Comparison of ENCODE assay signal across 18 cellular contexts in the genomic region with DNA sequence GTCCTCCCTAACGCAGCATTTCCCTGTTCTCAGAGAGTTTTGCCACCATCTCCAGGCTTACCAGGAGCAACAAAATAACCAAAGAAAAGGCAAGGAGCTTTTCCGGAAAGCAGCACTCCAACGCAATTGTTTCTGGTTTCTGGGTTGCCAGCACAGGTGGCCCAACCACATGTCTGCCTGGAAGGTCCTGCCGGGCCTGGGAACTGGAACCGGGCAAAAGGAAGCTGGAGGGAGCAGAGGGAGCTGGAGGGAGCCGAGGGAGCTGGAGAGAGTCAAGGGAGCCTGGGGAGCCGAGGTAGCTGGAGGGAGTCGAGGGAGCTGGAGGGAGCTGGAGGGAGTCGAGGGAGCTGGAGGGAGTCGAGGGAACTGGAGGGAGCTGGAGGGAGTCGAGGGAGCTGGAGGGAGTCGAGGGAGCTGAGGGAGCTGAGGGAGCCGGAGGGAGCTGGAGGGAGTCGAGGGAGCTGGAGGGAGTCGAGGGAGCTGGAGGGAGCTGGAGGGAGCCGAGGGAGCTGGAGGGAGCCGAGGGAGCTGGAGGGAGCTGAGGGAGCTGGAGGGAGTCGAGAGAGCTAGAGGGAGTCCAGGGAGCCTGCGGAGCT. TPM values are rescaled to one million over a fixed set of nuclear protein-coding genes. Genes with fewer than 3 reads are reported as not detected.
DNase-seq lines count a peak whose midpoint lies in the region; ATAC-seq and TF ChIP-seq lines count a peak whose summit lies in the region.
"Had no signal": no experiment of that assay in that cellular context is flagged by ENCODE, and none has a peak within 500 bp of the region (broad histone marks: within the 10 kb centered on the region; RNA-seq: fewer than 3 reads in every experiment).

No MANE protein-coding gene starts in this region.

- H3K9me3 ChIP-seq in H9 (ENCODE audit: control insufficient read depth, low read depth, low read length) (no peaks in the 10 kb centered on the region), iPS DF 6.9 (ENCODE audit: control insufficient read depth, insufficient read depth, low read length) (no peaks in the 10 kb centered on the region), colonic mucosa (no peaks in the 10 kb centered on the region)
- H3K9me3 ChIP-seq: BE2C had no signal

- H2AFZ ChIP-seq in H9 (ENCODE audit: low read length), result no peak overlapping the region

- H3K36me3 Mint-ChIP-seq in H9 (ENCODE audit: insufficient read depth in 1 of 3, low read depth in 3 of 3), result no peaks in the 10 kb centered on the region
- peaks cover 3% of the 10 kb centered on the region for H3K36me3 Mint-ChIP-seq in central memory CD8-positive, alpha-beta T cell (ENCODE audit: insufficient read depth)
- H3K36me3 Mint-ChIP-seq: CD4-positive, CD25-positive, alpha-beta regulatory T cell; IgD-negative memory B cell had no signal

- intact Hi-C loops in colonic mucosa (cut with DNase I), result no loop called here

- H3K9ac ChIP-seq in H9 (ENCODE audit: extremely low read depth, insufficient read length, low read length), result no peak overlapping the region
- H3K9ac ChIP-seq in colonic mucosa (ENCODE audit: low read depth in 2 of 2, low read length in 2 of 2), result no peak overlapping the region

- peaks cover 4% of the 10 kb centered on the region for H3K23me2 ChIP-seq in H9 (ENCODE audit: insufficient read length, low read depth, low read length, poor library complexity, severe bottlenecking)

- no peak overlapping the region for H2BK12ac ChIP-seq in H9 (ENCODE audit: insufficient read length, low read depth, low read length)

- H2BK15ac ChIP-seq in H9 (ENCODE audit: low read depth, low read length), result no peak overlapping the region

- no peaks in the 10 kb centered on the region for H3K27me3 ChIP-seq in H9 (ENCODE audit: insufficient read depth, low read length)
- no peaks in the 10 kb centered on the region for H3K27me3 ChIP-seq in iPS DF 6.9 (ENCODE audit: control insufficient read depth, insufficient read depth, low read length)
- H3K27me3 ChIP-seq in colonic mucosa, result no peaks in the 10 kb centered on the region
- H3K27me3 ChIP-seq: BE2C had no signal

- no CpG with 5 or more reads among the region's 19 CpGs for WGBS in H9 (ENCODE audit: extremely low coverage, insufficient read length, low lambda C conversion rate)
- no CpG with 5 or more reads among the region's 19 CpGs for WGBS in iPS DF 6.9 (ENCODE audit: insufficient coverage, insufficient read length)

- H3K4ac ChIP-seq in H9 (ENCODE audit: low read depth, low read length), result no peak overlapping the region

- no peak overlapping the region for H3K18ac ChIP-seq in H9 (ENCODE audit: insufficient read length, low read depth, low read length)

- no peak overlapping the region for H2AK5ac ChIP-seq in H9 (ENCODE audit: insufficient read length, low read length)

- H3K4me1 ChIP-seq in H9 (ENCODE audit: insufficient read depth, low read length), result no peaks in the 10 kb centered on the region
- peaks cover 4% of the 10 kb centered on the region; the same call in 1 of the 2 replicates for H3K4me1 ChIP-seq in iPS DF 6.9 (ENCODE audit: control insufficient read depth, insufficient read depth, low read length)
- no peaks in the 10 kb centered on the region for H3K4me1 ChIP-seq in colonic mucosa
- H3K4me1 ChIP-seq: BE2C had no signal

- H3K27ac ChIP-seq in H9 (ENCODE audit: insufficient read length, low read depth, low read length) (no peak overlapping the region), iPS DF 6.9 (ENCODE audit: low read length) (no peak overlapping the region), colonic mucosa (no peak overlapping the region)

- no peaks in the 10 kb centered on the region for H3K36me3 ChIP-seq in iPS DF 6.9 (ENCODE audit: control insufficient read depth, insufficient read depth, low read length)
- H3K36me3 ChIP-seq in colonic mucosa, result no peaks in the 10 kb centered on the region
- H3K36me3 ChIP-seq: BE2C had no signal

- peaks cover 8 to 17% of the 10 kb centered on the region in 2 experiments for H3K4me1 Mint-ChIP-seq in H9
- peaks cover 16% of the 10 kb centered on the region for H3K4me1 Mint-ChIP-seq in central memory CD8-positive, alpha-beta T cell
- H3K4me1 Mint-ChIP-seq: IgD-negative memory B cell had no signal

- no peak overlapping the region for H2BK5ac ChIP-seq in H9 (ENCODE audit: insufficient read length, low read length)

- H4K20me1 ChIP-seq in H9 (ENCODE audit: control insufficient read depth, insufficient read depth, insufficient read length), result no peaks in the 10 kb centered on the region

- no peak overlapping the region for H2BK120ac ChIP-seq in H9 (ENCODE audit: low read depth, low read length, poor library complexity, severe bottlenecking)

- H3K79me2 ChIP-seq in H9 (ENCODE audit: insufficient read depth, low read length), result no peaks in the 10 kb centered on the region

- H2BK20ac ChIP-seq in H9 (ENCODE audit: low read depth, low read length, poor library complexity, severe bottlenecking), result no peak overlapping the region

- peaks cover 2% of the 10 kb centered on the region for H3K27me3 Mint-ChIP-seq in H9 (ENCODE audit: low read depth)
- no peaks in the 10 kb centered on the region for H3K27me3 Mint-ChIP-seq in central memory CD8-positive, alpha-beta T cell
- H3K27me3 Mint-ChIP-seq: CD4-positive, CD25-positive, alpha-beta regulatory T cell; IgD-negative memory B cell had no signal

- DNase-seq in ELF-1 (ENCODE audit: low read depth, low spot score) (peak; percentile 47), H9 (no peak), iPS DF 6.9 (ENCODE audit: low read depth, low spot score) (peak; percentile 5), colonic mucosa (no peak), NK-92 (lab: John Stamatoyannopoulos, UW; ENCODE audit: unreplicated experiment) (no peak), pons (ENCODE audit: low spot score) (no peak)
- DNase-seq in central memory CD8-positive, alpha-beta T cell (ENCODE audit: low spot score in 2 of 2), result no peak
- DNase-seq: BE2C; CD4-positive, CD25-positive, alpha-beta regulatory T cell; COR-L47; DMS153; Karpas-422; NCI-H1417 treated with DMSO at 0.1 percent for 48 hours; NCI-H2029; NCI-H2171; NCI-H526 had no signal

- no peak for ATAC-seq in central memory CD8-positive, alpha-beta T cell (replicated peaks; ENCODE audit: extremely low read depth, poor library complexity, severe bottlenecking)
- ATAC-seq in GM19463 (IDR thresholded peaks at IDR 0.05; ENCODE audit: unreplicated experiment), result no peak

- peak overlapping the region in 1 of 3 experiments; percentile 77; a peak in 1 of 7 replicates for H3K27ac Mint-ChIP-seq in H9
- H3K27ac Mint-ChIP-seq in central memory CD8-positive, alpha-beta T cell (ENCODE audit: low read depth), result peak overlapping the region; percentile 76
- H3K27ac Mint-ChIP-seq: CD4-positive, CD25-positive, alpha-beta regulatory T cell; IgD-negative memory B cell had no signal

- H3T11ph ChIP-seq in H9 (ENCODE audit: low read length), result no peak overlapping the region

- no peak overlapping the region for H3K56ac ChIP-seq in H9 (ENCODE audit: insufficient read length, low read depth, low read length)

- TF ChIP-seq CTCF in H9 (conservative IDR thresholded peaks at IDR 0.05) (no peak), colonic mucosa (IDR thresholded peaks at IDR 0.05) (no peak)

- no peak overlapping the region for H3K23ac ChIP-seq in H9 (ENCODE audit: insufficient read length, low read depth, low read length)

- H3K4me3 ChIP-seq in iPS DF 6.9 (ENCODE audit: low read length), result peak overlapping the region; percentile 21; the same call in 1 of the 2 replicates
- no peak overlapping the region for H3K4me3 ChIP-seq in colonic mucosa

- H3K9me3 Mint-ChIP-seq in H9, result no peaks in the 10 kb centered on the region
- no peaks in the 10 kb centered on the region for H3K9me3 Mint-ChIP-seq in central memory CD8-positive, alpha-beta T cell
- H3K9me3 Mint-ChIP-seq: CD4-positive, CD25-positive, alpha-beta regulatory T cell; IgD-negative memory B cell had no signal

- no peaks in the 10 kb centered on the region for H3K79me1 ChIP-seq in H9 (ENCODE audit: insufficient read depth, low read depth, low read length, poor library complexity, severe bottlenecking)

- no peak overlapping the region for H4K8ac ChIP-seq in H9 (replicated peaks; ENCODE audit: insufficient read length, low read depth, low read length)

- no peak overlapping the region for H4K91ac ChIP-seq in H9 (ENCODE audit: insufficient read length, low read depth, low read length)

- peak overlapping the region; percentile 57 for H3K4me2 ChIP-seq in H9 (ENCODE audit: insufficient read depth, insufficient read length, low read length)

- H4K5ac ChIP-seq in H9 (ENCODE audit: insufficient read length, low read depth, low read length), result no peak overlapping the region

- H3K4me3 Mint-ChIP-seq in H9, result peak overlapping the region; percentile 30 to 63; a peak in 4 of 5 replicates
- H3K4me3 Mint-ChIP-seq in central memory CD8-positive, alpha-beta T cell, result no peak overlapping the region
- H3K4me3 Mint-ChIP-seq: CD4-positive, CD25-positive, alpha-beta regulatory T cell; IgD-negative memory B cell had no signal

- H3K14ac ChIP-seq in H9 (ENCODE audit: insufficient read depth, low read length), result no peak overlapping the region

RNA-seq across cellular contexts. Expression of gene STK32C, which starts 54.6 kb away (rescaled TPM):
- total RNA-seq in H9 (2021) (11.3 and 13.1 TPM in 2 replicates), colonic mucosa (10 to 100 TPM in 1 of 2 donors, 1 to 10 TPM in 1; 9.2 to 14.5 TPM)

Comparison
In these comparisons a context has a peak if more than half of its experiments do, and no peak if none do; other contexts are left out.
1. DNase-seq: peak in ELF-1 (single experiment) and iPS DF 6.9 (single experiment); none in H9 (single experiment), central memory CD8-positive, alpha-beta T cell (0 of 2), colonic mucosa (single experiment), NK-92 (single experiment) and pons (single experiment).